ENCODE assay signal across 7 cellular contexts in genomic region chr2:102005989-102006885, GRCh38. TPM values are rescaled to one million over a fixed set of nuclear protein-coding genes. Genes with fewer than 3 reads are reported as not detected.
A peak's percentile ranks its signal among the peaks of the same experiment; 100 is the strongest.
DNase-seq lines count a peak whose midpoint lies in the region; ATAC-seq, FAIRE-seq and TF ChIP-seq lines count a peak whose summit lies in the region.

No MANE protein-coding gene starts in this region.

- peaks cover 50% of the 10 kb centered on the region for H3K36me3 Mint-ChIP-seq in dendritic cell treated with granulocyte-macrophage colony-stimulating factor and Interleukin-4, amounts not matched to agents 40 ng/mL and 50 ng/mL, for 4 days (ENCODE audit: low read depth)

- ATAC-seq in HG02588 (IDR thresholded peaks at IDR 0.05; ENCODE audit: unreplicated experiment) (peak; percentile 74), GM19351 (IDR thresholded peaks at IDR 0.05; ENCODE audit: unreplicated experiment) (no peak)

- H3K9me3 Mint-ChIP-seq in dendritic cell treated with granulocyte-macrophage colony-stimulating factor and Interleukin-4, amounts not matched to agents 40 ng/mL and 50 ng/mL, for 4 days, result no peaks in the 10 kb centered on the region

- H3K4me1 Mint-ChIP-seq in dendritic cell treated with granulocyte-macrophage colony-stimulating factor and Interleukin-4, amounts not matched to agents 40 ng/mL and 50 ng/mL, for 4 days (ENCODE audit: low read depth), result peaks cover 61% of the 10 kb centered on the region

- intact Hi-C loops in dendritic cell treated with granulocyte-macrophage colony-stimulating factor and Interleukin-4, amounts not matched to agents 40 ng/mL and 50 ng/mL, for 4 days (cut with micrococcal nuclease), result no loop called here

- CTCF ChIA-PET in GM10248 (lab: Yijun Ruan, JAX), result interaction anchor here (0.7 to 5.8 kb wide), 39 partner anchors 8 to 610 kb away, joined by 3 to 82 read pairs (median 4); partner anchors contain the start of gene IL1R2

- POLR2A ChIA-PET in GM10248 (lab: Yijun Ruan, JAX), result no interaction called here

- peak overlapping the region; percentile 69 for H3K27ac Mint-ChIP-seq in dendritic cell treated with granulocyte-macrophage colony-stimulating factor and Interleukin-4, amounts not matched to agents 40 ng/mL and 50 ng/mL, for 4 days

- TF ChIP-seq CTCF in GM10248 (IDR thresholded peaks at IDR 0.05; ENCODE audit: control extremely low read depth, extremely low read depth, low read depth, missing control alignments), result peak; percentile 51

- no peaks in the 10 kb centered on the region for H3K27me3 Mint-ChIP-seq in dendritic cell treated with granulocyte-macrophage colony-stimulating factor and Interleukin-4, amounts not matched to agents 40 ng/mL and 50 ng/mL, for 4 days

- FAIRE-seq in RCC 7860 (lab: Jason Lieb, UNC) (no peak), urothelium cell line (lab: Jason Lieb, UNC) (no peak)

- H3K4me3 Mint-ChIP-seq in dendritic cell treated with granulocyte-macrophage colony-stimulating factor and Interleukin-4, amounts not matched to agents 40 ng/mL and 50 ng/mL, for 4 days, result no peak overlapping the region

- DNase-seq in GM10248 (ENCODE audit: extremely low spot score) (peak; percentile 55), RCC 7860 (ENCODE audit: low spot score) (peak; percentile 28), lung microvascular endothelial cell (ENCODE audit: low read depth in 2 of 2) (peak; percentile 66 to 74), urothelium cell line (ENCODE audit: low spot score) (peak; percentile 64)

RNA-seq across cellular contexts. Expression of gene IL1R2, which starts 14.5 kb away (rescaled TPM):
- 0.20 and 0.22 TPM in 2 replicates for total RNA-seq in lung microvascular endothelial cell
